In genomic region chr6:166775180-166775922, GRCh38 we compare ENCODE assay signal across 7 cellular contexts.
A peak's percentile ranks its signal among the peaks of the same experiment; 100 is the strongest.
DNase-seq lines count a peak whose midpoint lies in the region; FAIRE-seq and TF ChIP-seq lines count a peak whose summit lies in the region.

No MANE protein-coding gene starts in this region.

- no peaks in the 10 kb centered on the region for H3K4me1 Mint-ChIP-seq in type B pancreatic cell (ENCODE audit: unreplicated experiment)

- H3K9me3 Mint-ChIP-seq in type B pancreatic cell, result no peaks in the 10 kb centered on the region

- H3K27ac Mint-ChIP-seq in type B pancreatic cell, result no peak overlapping the region

- TF ChIP-seq CTCF in GM12873 (IDR thresholded peaks at IDR 0.05; ENCODE audit: insufficient read depth, low read depth, low read length, missing control alignments), result peak; percentile 84
- TF ChIP-seq CTCF in fibroblast of villous mesenchyme (IDR thresholded peaks at IDR 0.05; ENCODE audit: insufficient read depth, low read depth, low read length), result peak; percentile 86
- peak; percentile 88 for TF ChIP-seq CTCF in type B pancreatic cell (conservative IDR thresholded peaks at IDR 0.05)

- no peak overlapping the region for H3K4me3 ChIP-seq in fibroblast of villous mesenchyme (ENCODE audit: low read depth, low read length)

- no peak overlapping the region for H3K4me3 Mint-ChIP-seq in type B pancreatic cell

- no peak for FAIRE-seq in RCC 7860 (lab: Jason Lieb, UNC)

- H3K36me3 Mint-ChIP-seq in type B pancreatic cell, result no peaks in the 10 kb centered on the region

- H3K27me3 Mint-ChIP-seq in type B pancreatic cell, result peaks cover 20% of the 10 kb centered on the region

- DNase-seq in HuH-7 (ENCODE audit: low spot score) (peak; percentile 78), RCC 7860 (ENCODE audit: low spot score) (peak; percentile 39), fibroblast of villous mesenchyme (ENCODE audit: low read depth) (peak; percentile 76), nucleus accumbens (lab: John Stamatoyannopoulos, UW) (peak in 31 of 56 donors; percentile 2 to 71 (median 29)), type B pancreatic cell (ENCODE audit: extremely low spot score, unreplicated experiment) (no peak)
- peak; percentile 34 to 45 for DNase-seq in activated T-helper 1 cell treated with anti-CD3 and anti-CD28 coated beads, Interleukin-2, amount 50 U/mL, for 16 hours (ENCODE audit: low read depth in 1 of 2, low spot score in 1 of 2)
